Comparison of ENCODE assay signal across 13 cellular contexts in genomic region chr11:32094931-32095330, GRCh38.
"Had no signal": no experiment of that assay in that cellular context is flagged by ENCODE, and none has a peak within 500 bp of the region (broad histone marks: within the 10 kb centered on the region; RNA-seq: fewer than 3 reads in every experiment).

No MANE protein-coding gene starts in this region.

- H3K27ac ChIP-seq: adrenal gland, body of pancreas, gastrocnemius medialis, parathyroid adenoma, thyroid gland had no signal

- DNase-seq: activated CD4-positive, alpha-beta T cell treated with anti-CD3 and anti-CD28 coated beads for 48 hours; activated naive CD4-positive, alpha-beta T cell treated with anti-CD3 and anti-CD28 coated beads, Interleukin-2, amount 10 ng/mL, durations not matched to agents 7 days and 5 days; body of pancreas; dermis blood vessel endothelial cell; erythroblast; retina; thyroid gland had no signal

- H3K9me3 ChIP-seq: adrenal gland, body of pancreas, gastrocnemius medialis, thyroid gland had no signal

- H3K27ac Mint-ChIP-seq: activated naive CD4-positive, alpha-beta T cell treated with anti-CD3 and anti-CD28 coated beads, Interleukin-2, amount 10 ng/mL, durations not matched to agents 7 days and 5 days; activated T-helper 17 cell treated with anti-CD3 and anti-CD28 coated beads, Interleukin-2, amount 50 U/mL, for 72 hours had no signal

- H3K27me3 Mint-ChIP-seq: activated T-helper 17 cell treated with anti-CD3 and anti-CD28 coated beads, Interleukin-2, amount 50 U/mL, for 72 hours had no signal

- H3K27me3 ChIP-seq: adrenal gland, body of pancreas, gastrocnemius medialis, thyroid gland had no signal

- H3K4me3 ChIP-seq: adrenal gland, body of pancreas, gastrocnemius medialis, smooth muscle cell, thyroid gland had no signal

- H3K9ac ChIP-seq: parathyroid adenoma had no signal

- H3K4me3 Mint-ChIP-seq: activated naive CD4-positive, alpha-beta T cell treated with anti-CD3 and anti-CD28 coated beads, Interleukin-2, amount 10 ng/mL, durations not matched to agents 7 days and 5 days; activated T-helper 17 cell treated with anti-CD3 and anti-CD28 coated beads, Interleukin-2, amount 50 U/mL, for 72 hours had no signal

- H3K4me1 ChIP-seq: parathyroid adenoma had no signal

- FAIRE-seq: keratinocyte had no signal

- H3K9me3 Mint-ChIP-seq: activated T-helper 17 cell treated with anti-CD3 and anti-CD28 coated beads, Interleukin-2, amount 50 U/mL, for 72 hours had no signal
